ENCODE assay signal across 8 cellular contexts in the genomic region with DNA sequence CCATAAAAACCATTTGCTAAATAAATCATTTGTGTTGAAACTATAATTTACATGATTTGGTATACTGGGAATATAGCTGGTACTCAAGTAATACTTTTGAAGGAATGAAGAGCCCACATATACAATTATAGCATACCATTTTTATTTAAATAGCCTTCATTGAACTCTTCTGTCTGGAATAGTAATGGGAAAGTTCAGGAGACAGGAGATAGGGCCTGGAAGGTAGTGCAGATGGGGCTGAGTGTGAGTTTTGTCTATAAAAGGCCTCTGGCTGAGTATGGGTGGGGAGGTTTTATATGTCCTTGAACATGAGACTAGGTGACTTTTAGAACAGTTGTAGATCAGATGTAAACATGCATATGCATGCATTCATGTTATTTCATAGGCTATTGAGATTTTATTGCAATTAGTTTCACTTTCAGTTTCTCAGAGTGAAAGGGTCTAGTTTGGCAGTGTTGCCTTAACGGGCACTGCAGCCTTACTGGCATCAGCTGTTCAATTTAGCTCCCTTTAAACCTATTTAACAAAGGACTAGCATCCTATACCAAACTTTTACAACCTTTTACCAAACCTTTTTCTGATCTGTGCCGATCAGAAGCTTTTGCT. TPM values are rescaled to one million over a fixed set of nuclear protein-coding genes. Genes with fewer than 3 reads are reported as not detected.
DNase-seq lines count a peak whose midpoint lies in the region; ATAC-seq lines count a peak whose summit lies in the region.

No MANE protein-coding gene starts in this region.

- DNase-seq in DMS153 (lab: John Stamatoyannopoulos, UW) (peak; percentile 26), RKO (ENCODE audit: low spot score) (peak; percentile 64), dermis microvascular lymphatic vessel endothelial cell (ENCODE audit: low read depth in 2 of 2) (peak; percentile 35 to 45), amniotic stem cell (lab: John Stamatoyannopoulos, UW) (no peak), cerebellum (ENCODE audit: low spot score) (no peak)

- H3K27me3 ChIP-seq in muscle layer of colon (ENCODE audit: control insufficient read depth in 1 of 2, insufficient read depth in 2 of 2, low read length in 2 of 2) = no peaks in the 10 kb centered on the region

- ATAC-seq in GM19043 (IDR thresholded peaks at IDR 0.05; ENCODE audit: low read depth, unreplicated experiment) = peak; percentile 84
- ATAC-seq in HG03135 (IDR thresholded peaks at IDR 0.05; ENCODE audit: unreplicated experiment) = peak; percentile 88

- H3K9me3 ChIP-seq in muscle layer of colon (ENCODE audit: low read length) = no peaks in the 10 kb centered on the region

- peak overlapping the region; percentile 21 to 57 for H3K4me3 ChIP-seq in muscle layer of colon (ENCODE audit: low read depth in 1 of 2, low read length in 2 of 2)

- peak overlapping the region; percentile 15 for H3K9ac ChIP-seq in muscle layer of colon (ENCODE audit: low read length)

- H3K36me3 ChIP-seq in muscle layer of colon (ENCODE audit: insufficient read depth, low read length) = no peaks in the 10 kb centered on the region

- peaks cover 5% of the 10 kb centered on the region for H3K4me1 ChIP-seq in muscle layer of colon (ENCODE audit: insufficient read depth, low read length)

- peak overlapping the region; percentile 55 for H3K27ac ChIP-seq in muscle layer of colon (ENCODE audit: low read depth, low read length)

RNA-seq across cellular contexts. Expression of a gene that starts 27.2 kb away (rescaled TPM):
- 36.8 and 45.9 TPM in 2 replicates for total RNA-seq in dermis microvascular lymphatic vessel endothelial cell
- total RNA-seq in cerebellum = 105 TPM

RNA-seq across cellular contexts. Expression of a gene that starts 27.4 kb away (rescaled TPM):
- total RNA-seq in dermis microvascular lymphatic vessel endothelial cell (10.1 and 10.3 TPM in 2 replicates), cerebellum (31.6 TPM)

Comparison
In these comparisons a context has a peak if more than half of its experiments do, and no peak if none do; other contexts are left out.
1. DNase-seq: peak in DMS153 (single experiment), RKO (single experiment) and dermis microvascular lymphatic vessel endothelial cell (2 of 2); none in amniotic stem cell (single experiment) and cerebellum (single experiment).